ENCODE assay signal across 20 cellular contexts in the genomic region with DNA sequence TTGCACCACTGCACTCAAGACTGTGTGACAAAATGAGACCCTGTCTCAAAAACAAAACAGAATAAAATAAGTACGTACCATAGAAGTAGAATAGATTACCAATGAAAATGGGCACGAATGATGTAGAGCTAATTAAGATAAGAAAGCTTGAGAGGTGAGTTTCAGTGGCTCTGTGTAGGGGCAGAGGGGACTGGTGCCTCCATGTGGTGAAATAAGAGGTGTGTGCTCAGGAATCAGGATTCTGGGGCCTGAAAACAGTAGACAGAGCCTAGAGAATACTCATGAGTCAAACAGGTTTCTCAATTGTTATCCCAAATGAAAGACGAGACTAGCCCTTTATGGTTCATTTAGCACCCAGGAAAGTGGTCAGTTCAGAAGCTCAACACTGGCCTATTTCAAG.
DNase-seq lines count a peak whose midpoint lies in the region; ATAC-seq, FAIRE-seq and TF ChIP-seq lines count a peak whose summit lies in the region.
"Had no signal": no experiment of that assay in that cellular context is flagged by ENCODE, and none has a peak within 500 bp of the region (broad histone marks: within the 10 kb centered on the region; RNA-seq: fewer than 3 reads in every experiment).

No MANE protein-coding gene starts in this region.

- H3K79me1 ChIP-seq in H1 (ENCODE audit: low read depth, low read length) = no peaks in the 10 kb centered on the region
- no peaks in the 10 kb centered on the region for H3K79me1 ChIP-seq in mesendoderm (ENCODE audit: low read length)

- H3K56ac ChIP-seq in H1 (replicated peaks; ENCODE audit: insufficient read length, low read depth, low read length) (no peak overlapping the region), mesendoderm (ENCODE audit: low read length) (no peak overlapping the region)

- no peak overlapping the region for H2AK5ac ChIP-seq in H1 (ENCODE audit: low read depth, low read length)
- no peak overlapping the region for H2AK5ac ChIP-seq in mesendoderm (ENCODE audit: low read length)

- no peaks in the 10 kb centered on the region for H3K79me2 ChIP-seq in DND-41 (ENCODE audit: insufficient read depth, low read length)
- no peaks in the 10 kb centered on the region for H3K79me2 ChIP-seq in Loucy (ENCODE audit: insufficient read depth, low read length)
- no peaks in the 10 kb centered on the region for H3K79me2 ChIP-seq in H1 (ENCODE audit: control insufficient read depth in 1 of 2, insufficient read depth in 2 of 2, low read length in 2 of 2)
- H3K79me2 ChIP-seq in mesendoderm (ENCODE audit: control insufficient read depth, insufficient read depth, low read length) = no peaks in the 10 kb centered on the region

- ATAC-seq in DND-41 (ENCODE audit: insufficient read depth, low read depth) (no peak), GM18517 (IDR thresholded peaks at IDR 0.05; ENCODE audit: unreplicated experiment) (no peak), lower lobe of right lung (no peak)
- ATAC-seq: A549, T-helper 17 cell had no signal

- H4K20me1 ChIP-seq in DND-41 (ENCODE audit: insufficient read depth, low read length) = no peaks in the 10 kb centered on the region
- no peaks in the 10 kb centered on the region for H4K20me1 ChIP-seq in Loucy (ENCODE audit: insufficient read depth, low read length, poor library complexity, severe bottlenecking)
- no peaks in the 10 kb centered on the region for H4K20me1 ChIP-seq in H1 (replicated peaks in 1 of 2; ENCODE audit: control insufficient read depth in 1 of 2, insufficient read depth in 2 of 2, low read length in 2 of 2)

- no peak overlapping the region for H2AFZ ChIP-seq in DND-41 (ENCODE audit: low read depth, low read length)
- 0 out of 2 replicates have a peak overlapping the region, but pooled peaks have one; percentile 12 for H2AFZ ChIP-seq in Loucy (ENCODE audit: low read length)
- no peak overlapping the region for H2AFZ ChIP-seq in H1 (ENCODE audit: low read length)

- no peaks in the 10 kb centered on the region for H3K9me2 ChIP-seq in Loucy (replicated peaks; ENCODE audit: low read depth, low read length)

- H2BK12ac ChIP-seq in H1 (ENCODE audit: low read depth, low read length) = no peak overlapping the region

- POLR2A ChIA-PET in H1 (lab: Charles Lee; ENCODE audit: partially characterized antibody) = no interaction called here

- no peak overlapping the region for H3K4me3 ChIP-seq in DND-41 (ENCODE audit: low read depth in 1 of 2, low read length in 2 of 2)
- no peak overlapping the region for H3K4me3 ChIP-seq in Loucy (ENCODE audit: low read length, poor library complexity, severe bottlenecking)
- H3K4me3 ChIP-seq in H1 (ENCODE audit: extremely low read depth in 1 of 4, insufficient read depth in 2 of 4, low read depth in 3 of 4, low read length in 4 of 4) = no peak overlapping the region
- no peak overlapping the region for H3K4me3 ChIP-seq in mesendoderm (ENCODE audit: low read length)
- H3K4me3 ChIP-seq in lower lobe of right lung = no peak overlapping the region
- H3K4me3 ChIP-seq: A549 had no signal

- H3K4ac ChIP-seq in H1 (replicated peaks; ENCODE audit: insufficient read length, low read depth, low read length) (no peak overlapping the region), mesendoderm (ENCODE audit: low read depth, low read length) (no peak overlapping the region)

- no peak for TF ChIP-seq POLR2A in H1 (IDR thresholded peaks at IDR 0.05; ENCODE audit: control extremely low read depth in 1 of 2, low read depth in 2 of 2, low read length in 2 of 2)

- H3K36me3 ChIP-seq in DND-41 (ENCODE audit: insufficient read depth, low read length) (no peaks in the 10 kb centered on the region), Loucy (ENCODE audit: insufficient read depth, low read length) (no peaks in the 10 kb centered on the region), H1 (ENCODE audit: control insufficient read depth in 2 of 4, insufficient read depth in 4 of 4, low read length in 3 of 4) (no peaks in the 10 kb centered on the region), mesendoderm (ENCODE audit: control insufficient read depth, insufficient read depth, low read length) (no peaks in the 10 kb centered on the region), lower lobe of right lung (no peaks in the 10 kb centered on the region)

- intact Hi-C loops in lower lobe of right lung (cut with DNase I) = no loop called here

- no peaks in the 10 kb centered on the region for H3K23me2 ChIP-seq in H1 (ENCODE audit: low read depth, low read length)

- peak; percentile 54 to 60 for TF ChIP-seq RAD21 in H1 (IDR thresholded peaks at IDR 0.05 in 1 of 2, conservative IDR thresholded peaks at IDR 0.05 in 1 of 2; ENCODE audit: low read depth in 2 of 2, low read length in 2 of 2)

- H4K5ac ChIP-seq in H1 (ENCODE audit: insufficient read length, low read depth, low read length) (no peak overlapping the region), mesendoderm (ENCODE audit: low read length) (no peak overlapping the region)

- H2BK5ac ChIP-seq in H1 (ENCODE audit: low read depth, low read length) (no peak overlapping the region), mesendoderm (ENCODE audit: low read length) (no peak overlapping the region)

- H3K9me3 ChIP-seq in DND-41 (ENCODE audit: insufficient read depth, low read length, severe bottlenecking) = no peaks in the 10 kb centered on the region
- no peaks in the 10 kb centered on the region for H3K9me3 ChIP-seq in Loucy (ENCODE audit: insufficient read depth, low read depth, low read length)
- no peaks in the 10 kb centered on the region for H3K9me3 ChIP-seq in H1 (ENCODE audit: insufficient read depth in 2 of 2, low read depth in 1 of 2, low read length in 1 of 2)
- H3K9me3 ChIP-seq in lower lobe of right lung = no peaks in the 10 kb centered on the region
- H3K9me3 ChIP-seq: A549 had no signal

- WGBS in H1 (ENCODE audit: extremely low coverage in 1 of 2, insufficient coverage in 1 of 2, insufficient read length in 1 of 2, insufficient replicate concordance in 2 of 2, low coverage in 1 of 2, low lambda C conversion rate in 2 of 2, missing lambda C conversion rate in 1 of 2), 2 experiments = 77% methylated on average over 3 of the region's 3 CpGs; no CpG with 5 or more reads in 1 of the 2 experiments
- WGBS in mesendoderm (ENCODE audit: extremely low coverage, insufficient coverage, low lambda C conversion rate) = no CpG with 5 or more reads among the region's 3 CpGs

- FAIRE-seq in H1 (lab: Jason Lieb, UNC) = peak; percentile 70
- FAIRE-seq: A549, GM12891, H54 had no signal

- no peaks in the 10 kb centered on the region for H3K4me1 ChIP-seq in DND-41 (ENCODE audit: insufficient read depth, low read length)
- H3K4me1 ChIP-seq in Loucy (ENCODE audit: insufficient read depth, low read length, poor library complexity, severe bottlenecking) = peaks cover 8% of the 10 kb centered on the region
- H3K4me1 ChIP-seq in H1 (replicated peaks in 1 of 4; ENCODE audit: control insufficient read depth in 3 of 4, insufficient read depth in 4 of 4, low read length in 3 of 4) = peaks cover 0 to 2% (median 0%) of the 10 kb centered on the region in 4 experiments; a peak in 1 of 7 replicates
- H3K4me1 ChIP-seq in mesendoderm (ENCODE audit: control insufficient read depth, low read depth, low read length) = no peaks in the 10 kb centered on the region
- H3K4me1 ChIP-seq in lower lobe of right lung = no peaks in the 10 kb centered on the region
- H3K4me1 ChIP-seq: A549 had no signal

- TF ChIP-seq CTCF in DND-41 (IDR thresholded peaks at IDR 0.05; ENCODE audit: borderline replicate concordance, extremely low read depth, low read length, poor library complexity, severe bottlenecking) (peak; percentile 11), Loucy (conservative IDR thresholded peaks at IDR 0.05; ENCODE audit: low read length) (peak; percentile 38), H1 (IDR thresholded peaks at IDR 0.05; ENCODE audit: control extremely low read depth in 1 of 3, insufficient read depth in 1 of 3, low read depth in 1 of 3, low read length in 3 of 3) (peak in 2 of 3 experiments; percentile 30 to 52; a peak in 3 of 4 replicates), lower lobe of right lung (IDR thresholded peaks at IDR 0.05) (no peak)

- H3K14ac ChIP-seq in H1 (ENCODE audit: insufficient read length) = no peak overlapping the region

- no peaks in the 10 kb centered on the region for H3F3A ChIP-seq in Loucy (ENCODE audit: low read depth)

- no peak overlapping the region for H3K18ac ChIP-seq in H1 (ENCODE audit: extremely low read depth, low read length)
- no peak overlapping the region for H3K18ac ChIP-seq in mesendoderm (ENCODE audit: low read length)

- H2BK15ac ChIP-seq in H1 (ENCODE audit: low read length) (no peak overlapping the region), mesendoderm (replicated peaks; ENCODE audit: low read depth) (no peak overlapping the region)

- H3K27me3 ChIP-seq in DND-41 (ENCODE audit: insufficient read depth, low read length, poor library complexity) (no peaks in the 10 kb centered on the region), Loucy (ENCODE audit: insufficient read depth, low read length, poor library complexity, severe bottlenecking) (no peaks in the 10 kb centered on the region), H1 (replicated peaks in 1 of 4; ENCODE audit: control insufficient read depth in 3 of 4, extremely low read depth in 1 of 4, insufficient read depth in 3 of 4, low read length in 3 of 4) (no peaks in the 10 kb centered on the region), mesendoderm (ENCODE audit: insufficient read depth, low read length, poor library complexity) (no peaks in the 10 kb centered on the region), lower lobe of right lung (ENCODE audit: low read depth) (no peaks in the 10 kb centered on the region)

- H3K9ac ChIP-seq in DND-41 (ENCODE audit: low read depth, low read length) = no peak overlapping the region
- no peak overlapping the region for H3K9ac ChIP-seq in Loucy (ENCODE audit: low read depth, low read length, poor library complexity, severe bottlenecking)
- no peak overlapping the region for H3K9ac ChIP-seq in H1 (replicated peaks in 1 of 4; ENCODE audit: extremely low read depth in 1 of 4, low read depth in 3 of 4, low read length in 3 of 4)
- no peak overlapping the region for H3K9ac ChIP-seq in mesendoderm (ENCODE audit: low read length)

- no peak overlapping the region for H4K8ac ChIP-seq in H1 (ENCODE audit: extremely low read depth, insufficient read depth, low read length)
- H4K8ac ChIP-seq in mesendoderm (ENCODE audit: low read depth, low read length) = no peak overlapping the region

- H4K91ac ChIP-seq in H1 (replicated peaks; ENCODE audit: insufficient read length, low read length) = no peak overlapping the region

- no peak overlapping the region for H2BK20ac ChIP-seq in H1 (ENCODE audit: low read length)

- H2BK120ac ChIP-seq in H1 (replicated peaks; ENCODE audit: low read depth, low read length) = no peak overlapping the region
- H2BK120ac ChIP-seq in mesendoderm (ENCODE audit: low read depth, low read length) = no peak overlapping the region

- no peak overlapping the region for H3K27ac ChIP-seq in DND-41 (ENCODE audit: low read length)
- no peak overlapping the region for H3K27ac ChIP-seq in H1 (ENCODE audit: low read depth, low read length)
- no peak overlapping the region for H3K27ac ChIP-seq in mesendoderm (ENCODE audit: low read depth, low read length)
- no peak overlapping the region for H3K27ac ChIP-seq in lower lobe of right lung
- H3K27ac ChIP-seq: A549 had no signal

- no peak overlapping the region for H3K4me2 ChIP-seq in DND-41 (ENCODE audit: insufficient read depth, low read length)
- H3K4me2 ChIP-seq in Loucy (ENCODE audit: low read depth, low read length, poor library complexity, severe bottlenecking) = no peak overlapping the region
- H3K4me2 ChIP-seq in H1 (ENCODE audit: insufficient read depth in 1 of 2, low read depth in 2 of 2, low read length in 2 of 2) = no peak overlapping the region
- no peak overlapping the region for H3K4me2 ChIP-seq in mesendoderm (ENCODE audit: low read length)
- H3K4me2 ChIP-seq: A549 had no signal

- CTCF ChIA-PET in H1 (lab: Charles Lee; ENCODE audit: partially characterized antibody) = interaction anchor here (0.8 to 1.6 kb wide), 5 partner anchors 13 to 46 kb away, joined by 3 to 6 read pairs (median 5); no protein-coding TSS in a partner anchor

- DNase-seq in DND-41 = no peak
- DNase-seq in H1 (ENCODE audit: low read depth in 1 of 2, low spot score in 2 of 2) = no peak
- DNase-seq in mesendoderm = peak; percentile 43
- DNase-seq in lower lobe of right lung = no peak
- DNase-seq in HT-29 (ENCODE audit: low spot score) = no peak
- DNase-seq: CD4-positive, CD25-positive, alpha-beta regulatory T cell; HFFc6; Karpas-422; NCI-H1694 treated with DMSO at 0.1 percent for 48 hours; NCI-H2081 treated with DMSO at 0.1 percent for 48 hours; NCI-H226; NCI-H524; NCI-H82; Right ventricle myocardium superior; T-helper 17 cell had no signal

- no peak overlapping the region for H3K23ac ChIP-seq in H1 (ENCODE audit: insufficient read length)
- no peak overlapping the region for H3K23ac ChIP-seq in mesendoderm (ENCODE audit: low read length)

- TF ChIP-seq EP300 in H1 (IDR thresholded peaks at IDR 0.05; ENCODE audit: borderline replicate concordance in 1 of 2, low read depth in 2 of 2, low read length in 2 of 2) = no peak
